20 cellular contexts compared by ENCODE assay signal in the genomic region with DNA sequence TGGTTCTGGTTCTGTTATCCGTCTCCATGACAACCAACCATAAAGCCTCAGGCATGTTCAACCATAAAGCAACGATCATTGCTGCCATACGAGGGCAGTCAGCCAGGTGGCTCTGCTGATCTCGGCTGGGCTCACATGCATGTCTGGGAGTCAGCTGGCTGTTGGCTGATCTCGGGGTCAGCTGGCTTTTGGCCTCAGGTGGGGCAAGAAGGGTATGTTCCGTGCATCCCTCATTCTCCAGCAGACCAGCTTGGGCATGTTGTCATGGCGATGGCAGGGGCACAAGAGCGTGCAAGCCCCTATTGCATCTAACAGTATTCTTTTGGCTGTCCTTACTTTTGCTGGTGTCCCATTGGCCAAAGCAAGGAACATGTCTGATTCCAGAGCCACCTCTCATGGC.
"Had no signal": no experiment of that assay in that cellular context is flagged by ENCODE, and none has a peak within 500 bp of the region (broad histone marks: within the 10 kb centered on the region; RNA-seq: fewer than 3 reads in every experiment).

No MANE protein-coding gene starts in this region.

- ATAC-seq: effector memory CD8-positive, alpha-beta T cell; gastroesophageal sphincter; left cardiac atrium; natural killer cell had no signal

- H3K4me3 ChIP-seq: esophagus muscularis mucosa, gastroesophageal sphincter, left ventricle myocardium inferior, right atrium auricular region, stomach, thoracic aorta, transverse colon had no signal

- H3K27me3 ChIP-seq: esophagus muscularis mucosa, gastroesophageal sphincter, right atrium auricular region, stomach, transverse colon had no signal

- H3K4me1 ChIP-seq: gastroesophageal sphincter, left ventricle myocardium inferior, right atrium auricular region, stomach, transverse colon had no signal

- FAIRE-seq: colon, keratinocyte, small intestine had no signal

- H3K27ac ChIP-seq: epithelial cell of prostate, gastroesophageal sphincter, left ventricle myocardium inferior, right atrium auricular region, stomach, thoracic aorta, transverse colon had no signal

- DNase-seq: effector memory CD8-positive, alpha-beta T cell; foreskin fibroblast; glutamatergic neuron; immature natural killer cell; left cardiac atrium; left ventricle myocardium inferior; natural killer cell; small intestine; stimulated activated CD4-positive, alpha-beta T cell treated with anti-CD3 and anti-CD28 coated beads, Interleukin-12 subunit alpha, Interleukin-12 subunit beta, amount 100 ng/mL, for 4 hours; stimulated activated naive CD4-positive, alpha-beta T cell; stomach; substantia nigra; transverse colon had no signal

- H3K9me3 ChIP-seq: esophagus muscularis mucosa, gastroesophageal sphincter, left ventricle myocardium inferior, right atrium auricular region, stomach, thoracic aorta, transverse colon had no signal
